Comparison of ENCODE assay signal across 13 cellular contexts in genomic region chr17:27888945-27889344, GRCh38. TPM values are rescaled to one million over a fixed set of nuclear protein-coding genes. Genes with fewer than 3 reads are reported as not detected.
A peak's percentile ranks its signal among the peaks of the same experiment; 100 is the strongest.
DNase-seq lines count a peak whose midpoint lies in the region; ATAC-seq and TF ChIP-seq lines count a peak whose summit lies in the region.
"Had no signal": no experiment of that assay in that cellular context is flagged by ENCODE, and none has a peak within 500 bp of the region (broad histone marks: within the 10 kb centered on the region; RNA-seq: fewer than 3 reads in every experiment).

No MANE protein-coding gene starts in this region.

- H3K4me1 Mint-ChIP-seq in nephron, result peaks cover 24% of the 10 kb centered on the region

- H3F3A ChIP-seq in GM23248 (ENCODE audit: insufficient read depth), result no peaks in the 10 kb centered on the region

- peaks cover 4% of the 10 kb centered on the region for H3K27me3 Mint-ChIP-seq in nephron (ENCODE audit: low read depth)

- in situ Hi-C loops in GM23248 (cut with MboI), result loop anchor here (10.0 kb wide), 2 partner anchors 56 to 264 kb away; no protein-coding TSS in a partner anchor

- DNase-seq in AG08395 (ENCODE audit: low spot score), result peak; percentile 10
- DNase-seq in HuH-7.5 (ENCODE audit: low spot score), result peak; percentile 35
- DNase-seq in epithelial cell of proximal tubule (ENCODE audit: low read depth), result peak; percentile 82
- DNase-seq in sciatic nerve (ENCODE audit: low spot score), result no peak
- DNase-seq in HPDE6-E6E7 (ENCODE audit: extremely low spot score), result no peak
- DNase-seq in GM23248, result no peak
- DNase-seq: activated naive CD8-positive, alpha-beta T cell treated with anti-CD3 and anti-CD28 coated beads, Interleukin-2, amount 10 ng/mL, durations not matched to agents 7 days and 5 days; effector memory CD4-positive, alpha-beta T cell; NCI-H345 had no signal

- H3K27ac Mint-ChIP-seq in nephron, result peak overlapping the region in 2 of 3 experiments; percentile 23 to 96
- H3K27ac Mint-ChIP-seq: activated naive CD8-positive, alpha-beta T cell treated with anti-CD3 and anti-CD28 coated beads, Interleukin-2, amount 10 ng/mL, durations not matched to agents 7 days and 5 days had no signal

- H3K9ac ChIP-seq in GM23248, result no peak overlapping the region

- no peak overlapping the region for H3K4me2 ChIP-seq in GM23248 (ENCODE audit: unreplicated experiment)

- H3K4me3 ChIP-seq in epithelial cell of proximal tubule (ENCODE audit: low read depth, low read length), result no peak overlapping the region
- no peak overlapping the region for H3K4me3 ChIP-seq in GM23248
- H3K4me3 ChIP-seq: skin epidermis, tibial nerve had no signal

- H4K20me1 ChIP-seq in GM23248 (ENCODE audit: insufficient read depth), result no peaks in the 10 kb centered on the region

- TF ChIP-seq CTCF in epithelial cell of proximal tubule (conservative IDR thresholded peaks at IDR 0.05; ENCODE audit: low read depth, low read length), result no peak
- TF ChIP-seq CTCF in nephron (IDR thresholded peaks at IDR 0.05; ENCODE audit: unreplicated experiment in 3 of 3), result no peak

- intact Hi-C loops in sciatic nerve (cut with DNase I), result no loop called here

- H3K9me3 Mint-ChIP-seq in nephron, result no peaks in the 10 kb centered on the region
- H3K9me3 Mint-ChIP-seq: activated naive CD8-positive, alpha-beta T cell treated with anti-CD3 and anti-CD28 coated beads, Interleukin-2, amount 10 ng/mL, durations not matched to agents 7 days and 5 days had no signal

- no peak for ATAC-seq in sciatic nerve
- no peak for ATAC-seq in GM19397 (IDR thresholded peaks at IDR 0.05; ENCODE audit: unreplicated experiment)

- H3K9me2 ChIP-seq in GM23248 (ENCODE audit: insufficient read depth), result no peaks in the 10 kb centered on the region

- no peaks in the 10 kb centered on the region for H3K36me3 Mint-ChIP-seq in nephron (ENCODE audit: low read depth)

- 91 to 94% methylated on average over 4 to 7 of the region's 7 CpGs for WGBS in GM23248 (ENCODE audit: low coverage in 1 of 2, low lambda C conversion rate in 2 of 2, missing lambda C conversion rate in 2 of 2), 2 experiments

- H3K27me3 ChIP-seq in GM23248 (replicated peaks; ENCODE audit: insufficient read depth), result no peaks in the 10 kb centered on the region
- H3K27me3 ChIP-seq: tibial nerve had no signal

- H3K36me3 ChIP-seq in GM23248 (ENCODE audit: low read depth), result no peaks in the 10 kb centered on the region
- H3K36me3 ChIP-seq: tibial nerve had no signal

- no peak overlapping the region for H3K4me3 Mint-ChIP-seq in nephron
- H3K4me3 Mint-ChIP-seq: activated naive CD8-positive, alpha-beta T cell treated with anti-CD3 and anti-CD28 coated beads, Interleukin-2, amount 10 ng/mL, durations not matched to agents 7 days and 5 days had no signal

- H2AFZ ChIP-seq in GM23248, result no peak overlapping the region

- H3K79me2 ChIP-seq in GM23248 (ENCODE audit: insufficient read depth), result no peaks in the 10 kb centered on the region

- peaks cover 6% of the 10 kb centered on the region for H3K4me1 ChIP-seq in GM23248 (ENCODE audit: insufficient read depth)

- no peak overlapping the region for H3K27ac ChIP-seq in GM23248
- H3K27ac ChIP-seq: skin epidermis had no signal

- no peaks in the 10 kb centered on the region for H3K9me3 ChIP-seq in GM23248 (ENCODE audit: low read depth)
- H3K9me3 ChIP-seq: tibial nerve had no signal

RNA-seq across cellular contexts. Expression of gene LYRM9, which starts 4.2 kb away (rescaled TPM):
- total RNA-seq in epithelial cell of proximal tubule, result 2.9 and 3.2 TPM in 2 replicates
- 32.5 TPM for total RNA-seq in sciatic nerve
- 11.3 and 18.6 TPM in 2 replicates for total RNA-seq in GM23248 (2014; rRNA removed; shearing (Covaris generic))
- polyA plus RNA-seq in GM23248 (2016; fragmentation: Nextera tagmentation; extraction: Ambion mirVana), result 13.2 and 15.4 TPM in 2 replicates

Comparison
In these comparisons a context has a peak if more than half of its experiments do, and no peak if none do; other contexts are left out.
1. DNase-seq: peak in AG08395 (single experiment), HuH-7.5 (single experiment) and epithelial cell of proximal tubule (single experiment); none in sciatic nerve (single experiment), HPDE6-E6E7 (single experiment) and GM23248 (single experiment).